ENCODE assay signal across 9 cellular contexts in genomic region chr12:52007982-52008510, GRCh38. TPM values are rescaled to one million over a fixed set of nuclear protein-coding genes. Genes with fewer than 3 reads are reported as not detected.
A peak's percentile ranks its signal among the peaks of the same experiment; 100 is the strongest.
DNase-seq lines count a peak whose midpoint lies in the region; TF ChIP-seq lines count a peak whose summit lies in the region.
"Had no signal": no experiment of that assay in that cellular context is flagged by ENCODE, and none has a peak within 500 bp of the region (broad histone marks: within the 10 kb centered on the region; RNA-seq: fewer than 3 reads in every experiment).

No MANE protein-coding gene starts in this region.

- no peak for TF ChIP-seq POLR2A in transverse colon (IDR thresholded peaks at IDR 0.05)

- H3K27ac Mint-ChIP-seq in activated naive CD4-positive, alpha-beta T cell treated with anti-CD3 and anti-CD28 coated beads, Interleukin-2, amount 10 ng/mL, durations not matched to agents 7 days and 5 days = peak overlapping the region; percentile 33
- no peak overlapping the region for H3K27ac Mint-ChIP-seq in chondrocyte (ENCODE audit: unreplicated experiment)

- H3K4me1 ChIP-seq in mucosa of rectum (ENCODE audit: control insufficient read depth in 2 of 2, insufficient read depth in 2 of 2, low read length in 2 of 2) (peaks cover 11 to 21% of the 10 kb centered on the region in 2 donors), transverse colon (peaks cover 0 to 36% (median 19%) of the 10 kb centered on the region in 4 donors)

- H3K27me3 ChIP-seq in mucosa of rectum (ENCODE audit: control insufficient read depth in 2 of 2, insufficient read depth in 2 of 2, low read length in 2 of 2) (peaks cover 8 to 13% of the 10 kb centered on the region in 2 donors), transverse colon (peaks cover 30% of the 10 kb centered on the region)

- DNase-seq in activated naive CD4-positive, alpha-beta T cell treated with anti-CD3 and anti-CD28 coated beads, Interleukin-2, amount 10 ng/mL, durations not matched to agents 7 days and 5 days = no peak
- DNase-seq in activated naive CD4-positive, alpha-beta T cell treated with anti-CD3 and anti-CD28 coated beads, Interleukin-2, amount 50 U/mL, for 16 hours = no peak
- DNase-seq in chondrocyte (ENCODE audit: low spot score) = no peak
- DNase-seq in transverse colon = no peak
- no peak for DNase-seq in RPMI8226
- no peak for DNase-seq in HuH-7 (ENCODE audit: low spot score)
- no peak for DNase-seq in NCI-H1417 treated with DMSO at 0.1 percent for 48 hours (lab: John Stamatoyannopoulos, UW)

- no peak for TF ChIP-seq EP300 in transverse colon (IDR thresholded peaks at IDR 0.05; ENCODE audit: low read depth)

- 46 to 73% methylated on average over 3 to 5 of the region's 5 CpGs for WGBS in transverse colon (ENCODE audit: low coverage in 1 of 2), 2 donors

- H3K27ac ChIP-seq in mucosa of rectum (ENCODE audit: low read depth in 2 of 2, low read length in 2 of 2) = peak overlapping the region; percentile 65 to 79
- peak overlapping the region; percentile 78 to 91 (median 82) for H3K27ac ChIP-seq in transverse colon
- H3K27ac ChIP-seq: C4-2B had no signal

- CTCF ChIA-PET in activated naive CD4-positive, alpha-beta T cell treated with anti-CD3 and anti-CD28 coated beads, Interleukin-2, amount 10 ng/mL, durations not matched to agents 7 days and 5 days (lab: Charles Lee) = interaction anchor here (0.8 to 11.6 kb wide), 5 partner anchors 12 to 114 kb away, joined by 3 to 196 read pairs (median 3); no protein-coding TSS in a partner anchor

- intact Hi-C loops in transverse colon (cut with DNase I; ENCODE audit: low total_unique reads) = no loop called here

- no peaks in the 10 kb centered on the region for H3K9me3 Mint-ChIP-seq in activated naive CD4-positive, alpha-beta T cell treated with anti-CD3 and anti-CD28 coated beads, Interleukin-2, amount 10 ng/mL, durations not matched to agents 7 days and 5 days
- no peaks in the 10 kb centered on the region for H3K9me3 Mint-ChIP-seq in chondrocyte (ENCODE audit: low read depth)

- no peaks in the 10 kb centered on the region for H3K9me3 ChIP-seq in mucosa of rectum (ENCODE audit: control insufficient read depth in 2 of 2, low read length in 2 of 2)
- no peaks in the 10 kb centered on the region for H3K9me3 ChIP-seq in transverse colon

- H3K36me3 Mint-ChIP-seq in activated naive CD4-positive, alpha-beta T cell treated with anti-CD3 and anti-CD28 coated beads, Interleukin-2, amount 10 ng/mL, durations not matched to agents 7 days and 5 days = peaks cover 6% of the 10 kb centered on the region
- no peaks in the 10 kb centered on the region for H3K36me3 Mint-ChIP-seq in chondrocyte (ENCODE audit: low read depth)

- TF ChIP-seq CTCF in chondrocyte (IDR thresholded peaks at IDR 0.05) = no peak
- no peak for TF ChIP-seq CTCF in transverse colon (IDR thresholded peaks at IDR 0.05)

- H3K4me3 ChIP-seq in mucosa of rectum (ENCODE audit: low read length in 2 of 2) (peak overlapping the region; percentile 60 to 67), transverse colon (peak overlapping the region; percentile 30 to 82 (median 64))

- H3K36me3 ChIP-seq in mucosa of rectum (ENCODE audit: control insufficient read depth in 2 of 2, insufficient read depth in 2 of 2, low read length in 2 of 2) (no peaks in the 10 kb centered on the region), transverse colon (no peaks in the 10 kb centered on the region)

- peak overlapping the region in 1 of 2 donors; percentile 72 for H3K9ac ChIP-seq in mucosa of rectum (ENCODE audit: low read depth in 1 of 2, low read length in 2 of 2)

- peaks cover 63% of the 10 kb centered on the region for H3K27me3 Mint-ChIP-seq in activated naive CD4-positive, alpha-beta T cell treated with anti-CD3 and anti-CD28 coated beads, Interleukin-2, amount 10 ng/mL, durations not matched to agents 7 days and 5 days
- no peaks in the 10 kb centered on the region for H3K27me3 Mint-ChIP-seq in chondrocyte (ENCODE audit: low read depth)

- H3K4me3 Mint-ChIP-seq in activated naive CD4-positive, alpha-beta T cell treated with anti-CD3 and anti-CD28 coated beads, Interleukin-2, amount 10 ng/mL, durations not matched to agents 7 days and 5 days = peak overlapping the region; percentile 80
- peak overlapping the region; percentile 78 for H3K4me3 Mint-ChIP-seq in chondrocyte (ENCODE audit: unreplicated experiment)

- peaks cover 26% of the 10 kb centered on the region for H3K4me1 Mint-ChIP-seq in activated naive CD4-positive, alpha-beta T cell treated with anti-CD3 and anti-CD28 coated beads, Interleukin-2, amount 10 ng/mL, durations not matched to agents 7 days and 5 days
- H3K4me1 Mint-ChIP-seq in chondrocyte (ENCODE audit: low read depth) = peaks cover 35% of the 10 kb centered on the region

- in situ Hi-C loops in transverse colon (cut with MboI; ENCODE audit: low pct_ligation_motif_present in 1 of 4, low pct_unique_long_range_greater_than_20kb in 1 of 4, low sequenced_read_pairs in 3 of 4) = no loop called here

RNA-seq across cellular contexts. Expression of gene TAMALIN, which starts 1.3 kb away (rescaled TPM):
- total RNA-seq in chondrocyte = 11.1 to 15.7 TPM (median 13.7 TPM) in 3 replicates
- 10 to 100 TPM in 2 of 4 donors, 1 to 10 TPM in 2; 5.9 to 20.6 (median 9.7) TPM for total RNA-seq in transverse colon

RNA-seq across cellular contexts. Expression of gene NR4A1, which starts 43.2 kb away (rescaled TPM):
- total RNA-seq in chondrocyte (5.7 to 7.6 TPM (median 7.3 TPM) in 3 replicates), transverse colon (100 to 1,000 TPM in 1 of 4 donors, 10 to 100 TPM in 3; 50.7 to 102 (median 76.9) TPM)

RNA-seq across cellular contexts. Expression of gene ACVR1B, which starts 56.5 kb away (rescaled TPM):
- total RNA-seq in chondrocyte (9.9 to 10.6 TPM (median 10.0 TPM) in 3 replicates), transverse colon (10 to 100 TPM; 22.5 to 96.9 (median 68.7) TPM)
